ENCODE assay signal across 8 cellular contexts in the genomic region with DNA sequence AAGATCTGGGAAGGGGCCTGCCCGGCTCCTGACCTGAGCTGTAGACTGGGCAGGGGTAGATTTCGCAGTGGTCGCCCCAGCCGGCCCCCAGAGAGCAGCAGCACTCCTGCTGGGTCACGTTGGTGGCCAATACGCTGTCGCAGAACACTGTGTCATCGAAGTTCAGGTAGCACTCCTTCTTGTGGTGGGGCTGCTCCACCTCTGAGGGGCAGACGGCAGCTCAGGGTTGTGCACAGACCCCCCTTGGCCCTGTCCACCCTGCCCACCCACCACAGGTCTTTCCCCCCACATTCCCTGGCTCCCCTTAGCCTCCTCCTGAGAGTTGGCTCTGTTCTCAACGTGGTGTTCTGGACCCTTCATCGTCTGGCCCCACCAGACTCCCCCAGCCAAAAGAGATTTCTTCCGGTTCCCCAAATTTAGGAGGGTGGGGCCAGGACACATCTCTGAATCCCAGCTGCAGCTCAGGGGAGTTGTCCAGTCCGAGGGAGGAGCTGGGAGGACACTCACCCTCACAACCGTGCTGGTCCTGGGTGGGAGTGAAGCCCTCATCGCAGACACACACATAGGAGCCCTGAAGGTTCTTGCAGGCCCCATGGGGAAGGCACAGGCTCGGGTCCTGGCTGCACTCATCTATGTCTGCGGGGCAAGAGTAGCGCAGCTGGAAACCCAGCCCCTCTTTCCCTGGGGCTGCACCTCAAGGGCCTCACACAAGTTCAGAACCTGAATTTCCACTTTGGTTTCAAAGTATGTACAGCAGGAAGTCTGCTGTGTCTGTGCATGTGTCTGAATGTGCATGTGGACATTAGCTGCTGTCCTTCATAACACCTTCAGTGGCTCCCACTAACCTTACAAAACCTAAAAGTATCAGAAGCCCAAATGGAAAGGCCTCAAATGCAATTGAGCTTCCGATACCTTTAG. TPM values are rescaled to one million over a fixed set of nuclear protein-coding genes. Genes with fewer than 3 reads are reported as not detected.
DNase-seq lines count a peak whose midpoint lies in the region; ATAC-seq lines count a peak whose summit lies in the region.

No MANE protein-coding gene starts in this region.

- peak overlapping the region; percentile 86 for H3K4me3 Mint-ChIP-seq in T-helper 1 cell treated with Interleukin-12 subunit alpha and Interleukin-12 subunit beta and Interleukin-4 antibody, amounts not matched to agents 30 μg/mL and 1 μg/mL, for 36 hours
- peak overlapping the region; percentile 85 for H3K4me3 Mint-ChIP-seq in activated T-helper 1 cell treated with anti-CD3 and anti-CD28 coated beads, Interleukin-12 subunit alpha, Interleukin-12 subunit beta, Interleukin-2, Interleukin-4 antibody, amounts not matched to agents 30 ng/mL and 10 ng/mL and 1 ng/mL, durations not matched to agents 14 hours and 24 hours and 36 hours

- H3K27ac ChIP-seq in iPS-18a (ENCODE audit: low read length) (no peak overlapping the region), subcutaneous abdominal adipose tissue (ENCODE audit: low read depth, low read length) (peak overlapping the region; percentile 82)

- DNase-seq in T-helper 1 cell (no peak), NOMO-1 (lab: John Stamatoyannopoulos, UW; ENCODE audit: unreplicated experiment in 2 of 2) (no peak)
- no peak for DNase-seq in activated T-helper 1 cell treated with anti-CD3 and anti-CD28 coated beads, Interleukin-12 subunit alpha, Interleukin-12 subunit beta, Interleukin-2, Interleukin-4 antibody, amounts not matched to agents 30 ng/mL and 10 ng/mL and 1 ng/mL, durations not matched to agents 14 hours and 24 hours and 36 hours (ENCODE audit: low spot score)

- H3K9ac ChIP-seq in iPS-18a (ENCODE audit: low read length) = no peak overlapping the region
- peak overlapping the region; percentile 68 to 84 (median 80) for H3K9ac ChIP-seq in subcutaneous abdominal adipose tissue (ENCODE audit: low read length in 5 of 5)

- H3K27me3 Mint-ChIP-seq in T-helper 1 cell treated with Interleukin-12 subunit alpha and Interleukin-12 subunit beta and Interleukin-4 antibody, amounts not matched to agents 30 μg/mL and 1 μg/mL, for 36 hours (ENCODE audit: low read depth) = no peaks in the 10 kb centered on the region
- no peaks in the 10 kb centered on the region for H3K27me3 Mint-ChIP-seq in activated T-helper 1 cell treated with anti-CD3 and anti-CD28 coated beads, Interleukin-12 subunit alpha, Interleukin-12 subunit beta, Interleukin-2, Interleukin-4 antibody, amounts not matched to agents 30 ng/mL and 10 ng/mL and 1 ng/mL, durations not matched to agents 14 hours and 24 hours and 36 hours (ENCODE audit: insufficient read depth)

- intact Hi-C loops in activated T-helper 1 cell treated with anti-CD3 and anti-CD28 coated beads, Interleukin-12 subunit alpha, Interleukin-12 subunit beta, Interleukin-2, Interleukin-4 antibody, amounts not matched to agents 30 ng/mL and 10 ng/mL and 1 ng/mL, durations not matched to agents 14 hours and 24 hours and 36 hours (cut with micrococcal nuclease) = loop anchor here (2.0 kb wide), 1 partner anchor 121 kb away; the partner anchor contains the start of gene RELA

- peaks cover 69% of the 10 kb centered on the region for H3K27me3 ChIP-seq in iPS-18a (ENCODE audit: control insufficient read depth, insufficient read depth, low read length)
- no peaks in the 10 kb centered on the region for H3K27me3 ChIP-seq in subcutaneous abdominal adipose tissue (ENCODE audit: control insufficient read depth in 5 of 5, insufficient read depth in 4 of 5, low read length in 5 of 5)

- H3K9me3 ChIP-seq in iPS-18a (ENCODE audit: control insufficient read depth, low read depth, low read length) (no peaks in the 10 kb centered on the region), subcutaneous abdominal adipose tissue (ENCODE audit: control insufficient read depth in 5 of 5, low read length in 5 of 5) (no peaks in the 10 kb centered on the region)

- peak overlapping the region; percentile 73 for H3K27ac Mint-ChIP-seq in T-helper 1 cell treated with Interleukin-12 subunit alpha and Interleukin-12 subunit beta and Interleukin-4 antibody, amounts not matched to agents 30 μg/mL and 1 μg/mL, for 36 hours
- peak overlapping the region; percentile 81 for H3K27ac Mint-ChIP-seq in activated T-helper 1 cell treated with anti-CD3 and anti-CD28 coated beads, Interleukin-12 subunit alpha, Interleukin-12 subunit beta, Interleukin-2, Interleukin-4 antibody, amounts not matched to agents 30 ng/mL and 10 ng/mL and 1 ng/mL, durations not matched to agents 14 hours and 24 hours and 36 hours

- H3K4me1 Mint-ChIP-seq in T-helper 1 cell treated with Interleukin-12 subunit alpha and Interleukin-12 subunit beta and Interleukin-4 antibody, amounts not matched to agents 30 μg/mL and 1 μg/mL, for 36 hours (ENCODE audit: low read depth) = peaks cover 24% of the 10 kb centered on the region
- peaks cover 35% of the 10 kb centered on the region for H3K4me1 Mint-ChIP-seq in activated T-helper 1 cell treated with anti-CD3 and anti-CD28 coated beads, Interleukin-12 subunit alpha, Interleukin-12 subunit beta, Interleukin-2, Interleukin-4 antibody, amounts not matched to agents 30 ng/mL and 10 ng/mL and 1 ng/mL, durations not matched to agents 14 hours and 24 hours and 36 hours (ENCODE audit: low read depth)

- H3K9me3 Mint-ChIP-seq in T-helper 1 cell treated with Interleukin-12 subunit alpha and Interleukin-12 subunit beta and Interleukin-4 antibody, amounts not matched to agents 30 μg/mL and 1 μg/mL, for 36 hours = no peaks in the 10 kb centered on the region
- H3K9me3 Mint-ChIP-seq in activated T-helper 1 cell treated with anti-CD3 and anti-CD28 coated beads, Interleukin-12 subunit alpha, Interleukin-12 subunit beta, Interleukin-2, Interleukin-4 antibody, amounts not matched to agents 30 ng/mL and 10 ng/mL and 1 ng/mL, durations not matched to agents 14 hours and 24 hours and 36 hours = no peaks in the 10 kb centered on the region

- H3K4me3 ChIP-seq in iPS-18a (ENCODE audit: low read length) (peak overlapping the region; percentile 58), subcutaneous abdominal adipose tissue (ENCODE audit: low read depth in 1 of 5, low read length in 5 of 5) (peak overlapping the region in 4 of 5 donors; percentile 68 to 77 (median 72))

- H3K36me3 ChIP-seq in iPS-18a (ENCODE audit: control insufficient read depth, low read depth, low read length) (peaks cover 6% of the 10 kb centered on the region), subcutaneous abdominal adipose tissue (ENCODE audit: control insufficient read depth in 5 of 5, insufficient read depth in 5 of 5, low read length in 5 of 5) (peaks cover 0 to 41% (median 37%) of the 10 kb centered on the region in 5 donors)

- H3K36me3 Mint-ChIP-seq in T-helper 1 cell treated with Interleukin-12 subunit alpha and Interleukin-12 subunit beta and Interleukin-4 antibody, amounts not matched to agents 30 μg/mL and 1 μg/mL, for 36 hours (ENCODE audit: low read depth) = peaks cover 23% of the 10 kb centered on the region
- H3K36me3 Mint-ChIP-seq in activated T-helper 1 cell treated with anti-CD3 and anti-CD28 coated beads, Interleukin-12 subunit alpha, Interleukin-12 subunit beta, Interleukin-2, Interleukin-4 antibody, amounts not matched to agents 30 ng/mL and 10 ng/mL and 1 ng/mL, durations not matched to agents 14 hours and 24 hours and 36 hours (ENCODE audit: low read depth) = peaks cover 24% of the 10 kb centered on the region

- ATAC-seq in GM19452 (IDR thresholded peaks at IDR 0.05; ENCODE audit: unreplicated experiment) (no peak), GM18520 (IDR thresholded peaks at IDR 0.05; ENCODE audit: unreplicated experiment) (no peak)

- H3K4me1 ChIP-seq in iPS-18a (ENCODE audit: control insufficient read depth, low read depth, low read length) (no peaks in the 10 kb centered on the region), subcutaneous abdominal adipose tissue (ENCODE audit: control insufficient read depth in 5 of 5, insufficient read depth in 5 of 5, low read length in 5 of 5) (peaks cover 3 to 33% (median 22%) of the 10 kb centered on the region in 5 donors)

RNA-seq across cellular contexts. Expression of gene SCYL1, which starts 16.5 kb away (rescaled TPM):
- total RNA-seq in activated T-helper 1 cell treated with anti-CD3 and anti-CD28 coated beads, Interleukin-12 subunit alpha, Interleukin-12 subunit beta, Interleukin-2, Interleukin-4 antibody, amounts not matched to agents 30 ng/mL and 10 ng/mL and 1 ng/mL, durations not matched to agents 14 hours and 24 hours and 36 hours = 103 and 109 TPM in 2 replicates

RNA-seq across cellular contexts. Expression of gene LTBP3, which starts 16.8 kb away (rescaled TPM):
- total RNA-seq in activated T-helper 1 cell treated with anti-CD3 and anti-CD28 coated beads, Interleukin-12 subunit alpha, Interleukin-12 subunit beta, Interleukin-2, Interleukin-4 antibody, amounts not matched to agents 30 ng/mL and 10 ng/mL and 1 ng/mL, durations not matched to agents 14 hours and 24 hours and 36 hours = 97.9 and 103 TPM in 2 replicates

RNA-seq across cellular contexts. Expression of gene ZNRD2, which starts 28.9 kb away (rescaled TPM):
- total RNA-seq in activated T-helper 1 cell treated with anti-CD3 and anti-CD28 coated beads, Interleukin-12 subunit alpha, Interleukin-12 subunit beta, Interleukin-2, Interleukin-4 antibody, amounts not matched to agents 30 ng/mL and 10 ng/mL and 1 ng/mL, durations not matched to agents 14 hours and 24 hours and 36 hours = 94.6 and 96.9 TPM in 2 replicates

RNA-seq across cellular contexts. Expression of gene FAM89B, which starts 31.0 kb away (rescaled TPM):
- 50.4 and 50.6 TPM in 2 replicates for total RNA-seq in activated T-helper 1 cell treated with anti-CD3 and anti-CD28 coated beads, Interleukin-12 subunit alpha, Interleukin-12 subunit beta, Interleukin-2, Interleukin-4 antibody, amounts not matched to agents 30 ng/mL and 10 ng/mL and 1 ng/mL, durations not matched to agents 14 hours and 24 hours and 36 hours

RNA-seq across cellular contexts. Expression of gene EHBP1L1, which starts 34.5 kb away (rescaled TPM):
- 168 and 178 TPM in 2 replicates for total RNA-seq in activated T-helper 1 cell treated with anti-CD3 and anti-CD28 coated beads, Interleukin-12 subunit alpha, Interleukin-12 subunit beta, Interleukin-2, Interleukin-4 antibody, amounts not matched to agents 30 ng/mL and 10 ng/mL and 1 ng/mL, durations not matched to agents 14 hours and 24 hours and 36 hours
